1 cellular context compared by ENCODE assay signal in the genomic region with DNA sequence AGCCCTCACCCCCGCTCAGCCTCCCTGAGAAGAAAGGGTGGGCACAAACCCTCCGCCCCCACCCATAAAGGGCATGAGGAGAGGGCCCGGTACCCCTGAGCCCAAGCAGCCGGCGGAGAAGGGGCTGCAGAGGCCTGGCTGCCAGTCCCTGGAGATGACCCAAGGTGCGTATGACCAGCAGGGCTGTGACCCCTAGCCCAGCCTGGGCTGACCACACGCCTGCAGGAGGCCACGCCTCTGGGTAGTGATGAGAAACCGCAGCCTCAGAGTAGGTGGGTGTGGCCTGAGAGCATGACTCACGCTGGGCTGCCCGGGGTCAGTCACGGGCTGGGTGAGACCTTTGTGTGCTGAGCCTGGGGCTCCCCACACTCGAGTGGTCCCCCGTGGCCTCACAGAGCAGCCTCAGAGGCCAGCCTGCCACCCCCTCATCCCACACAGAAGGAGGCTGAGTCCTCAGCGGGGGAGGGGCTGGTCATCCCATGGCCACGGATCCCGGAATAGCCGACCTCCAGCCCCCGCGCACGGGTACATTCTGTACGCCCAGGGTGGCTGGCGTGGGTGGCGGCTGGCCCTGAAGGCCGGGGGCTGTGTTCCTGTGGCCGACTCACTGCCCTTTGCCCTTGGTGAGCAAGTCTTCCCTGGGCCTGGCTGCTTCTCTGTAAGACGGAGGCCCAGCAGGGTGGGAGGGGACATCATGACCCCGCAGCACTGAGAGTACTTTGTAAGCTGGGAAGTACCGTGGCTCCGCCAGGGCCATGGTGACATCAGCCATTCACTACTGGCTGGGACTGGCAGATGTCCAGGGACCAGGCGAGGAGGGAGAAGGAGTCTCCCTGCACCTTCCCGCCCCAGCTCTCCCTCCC.
TF ChIP-seq lines count a peak whose summit lies in the region.

No MANE protein-coding gene starts in this region.

TF ChIP-seq in HepG2, 621 proteins besides CTCF, POLR2A, EP300 and RAD21 (continued from another document and continues in another):
- TF ChIP-seq TFAP4 (IDR thresholded peaks at IDR 0.05; ENCODE audit: borderline replicate concordance, low read depth) = peak; percentile 61; the same call in 1 of the 2 replicates
- TF ChIP-seq ZNF839 (CRISPR knock-in tag; IDR thresholded peaks at IDR 0.05; ENCODE audit: borderline replicate concordance) = no peak; the same call in 1 of the 2 replicates
- TF ChIP-seq ZNF430 (CRISPR knock-in tag; IDR thresholded peaks at IDR 0.05) = peak; percentile 97; the same call in 1 of the 2 replicates
- TF ChIP-seq SRSF1 (optimal IDR thresholded peaks at IDR 0.05; ENCODE audit: low read depth, low read length) = no peak
- TF ChIP-seq, protein P1, sequence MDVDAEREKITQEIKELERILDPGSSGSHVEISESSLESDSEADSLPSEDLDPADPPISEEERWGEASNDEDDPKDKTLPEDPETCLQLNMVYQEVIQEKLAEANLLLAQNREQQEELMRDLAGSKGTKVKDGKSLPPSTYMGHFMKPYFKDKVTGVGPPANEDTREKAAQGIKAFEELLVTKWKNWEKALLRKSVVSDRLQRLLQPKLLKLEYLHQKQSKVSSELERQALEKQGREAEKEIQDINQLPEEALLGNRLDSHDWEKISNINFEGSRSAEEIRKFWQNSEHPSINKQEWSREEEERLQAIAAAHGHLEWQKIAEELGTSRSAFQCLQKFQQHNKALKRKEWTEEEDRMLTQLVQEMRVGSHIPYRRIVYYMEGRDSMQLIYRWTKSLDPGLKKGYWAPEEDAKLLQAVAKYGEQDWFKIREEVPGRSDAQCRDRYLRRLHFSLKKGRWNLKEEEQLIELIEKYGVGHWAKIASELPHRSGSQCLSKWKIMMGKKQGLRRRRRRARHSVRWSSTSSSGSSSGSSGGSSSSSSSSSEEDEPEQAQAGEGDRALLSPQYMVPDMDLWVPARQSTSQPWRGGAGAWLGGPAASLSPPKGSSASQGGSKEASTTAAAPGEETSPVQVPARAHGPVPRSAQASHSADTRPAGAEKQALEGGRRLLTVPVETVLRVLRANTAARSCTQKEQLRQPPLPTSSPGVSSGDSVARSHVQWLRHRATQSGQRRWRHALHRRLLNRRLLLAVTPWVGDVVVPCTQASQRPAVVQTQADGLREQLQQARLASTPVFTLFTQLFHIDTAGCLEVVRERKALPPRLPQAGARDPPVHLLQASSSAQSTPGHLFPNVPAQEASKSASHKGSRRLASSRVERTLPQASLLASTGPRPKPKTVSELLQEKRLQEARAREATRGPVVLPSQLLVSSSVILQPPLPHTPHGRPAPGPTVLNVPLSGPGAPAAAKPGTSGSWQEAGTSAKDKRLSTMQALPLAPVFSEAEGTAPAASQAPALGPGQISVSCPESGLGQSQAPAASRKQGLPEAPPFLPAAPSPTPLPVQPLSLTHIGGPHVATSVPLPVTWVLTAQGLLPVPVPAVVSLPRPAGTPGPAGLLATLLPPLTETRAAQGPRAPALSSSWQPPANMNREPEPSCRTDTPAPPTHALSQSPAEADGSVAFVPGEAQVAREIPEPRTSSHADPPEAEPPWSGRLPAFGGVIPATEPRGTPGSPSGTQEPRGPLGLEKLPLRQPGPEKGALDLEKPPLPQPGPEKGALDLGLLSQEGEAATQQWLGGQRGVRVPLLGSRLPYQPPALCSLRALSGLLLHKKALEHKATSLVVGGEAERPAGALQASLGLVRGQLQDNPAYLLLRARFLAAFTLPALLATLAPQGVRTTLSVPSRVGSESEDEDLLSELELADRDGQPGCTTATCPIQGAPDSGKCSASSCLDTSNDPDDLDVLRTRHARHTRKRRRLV (CRISPR knock-in tag; IDR thresholded peaks at IDR 0.05) = no peak
- TF ChIP-seq ZSCAN31 (CRISPR knock-in tag; IDR thresholded peaks at IDR 0.05; ENCODE audit: low read depth) = no peak
- TF ChIP-seq ZNF605 (CRISPR knock-in tag; IDR thresholded peaks at IDR 0.05) = peak; percentile 95
- TF ChIP-seq, protein P2, sequence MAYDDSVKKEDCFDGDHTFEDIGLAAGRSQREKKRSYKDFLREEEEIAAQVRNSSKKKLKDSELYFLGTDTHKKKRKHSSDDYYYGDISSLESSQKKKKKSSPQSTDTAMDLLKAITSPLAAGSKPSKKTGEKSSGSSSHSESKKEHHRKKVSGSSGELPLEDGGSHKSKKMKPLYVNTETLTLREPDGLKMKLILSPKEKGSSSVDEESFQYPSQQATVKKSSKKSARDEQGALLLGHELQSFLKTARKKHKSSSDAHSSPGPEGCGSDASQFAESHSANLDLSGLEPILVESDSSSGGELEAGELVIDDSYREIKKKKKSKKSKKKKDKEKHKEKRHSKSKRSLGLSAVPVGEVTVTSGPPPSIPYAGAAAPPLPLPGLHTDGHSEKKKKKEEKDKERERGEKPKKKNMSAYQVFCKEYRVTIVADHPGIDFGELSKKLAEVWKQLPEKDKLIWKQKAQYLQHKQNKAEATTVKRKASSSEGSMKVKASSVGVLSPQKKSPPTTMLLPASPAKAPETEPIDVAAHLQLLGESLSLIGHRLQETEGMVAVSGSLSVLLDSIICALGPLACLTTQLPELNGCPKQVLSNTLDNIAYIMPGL (CRISPR knock-in tag; IDR thresholded peaks at IDR 0.05; ENCODE audit: borderline replicate concordance in 1 of 2, low read depth in 1 of 2) = peak; percentile 57 to 58; a peak in 3 of 4 replicates
- no peak for TF ChIP-seq SNAPC5 (CRISPR knock-in tag; IDR thresholded peaks at IDR 0.05; ENCODE audit: borderline replicate concordance)
- TF ChIP-seq ZNF30 (CRISPR knock-in tag; IDR thresholded peaks at IDR 0.05) = no peak
- TF ChIP-seq ATF3 (CRISPR knock-in tag; IDR thresholded peaks at IDR 0.05) = peak; percentile 96
- peak; percentile 86 for TF ChIP-seq TAF1 (CRISPR knock-in tag; IDR thresholded peaks at IDR 0.05)
- no peak for TF ChIP-seq ZSCAN20 (CRISPR knock-in tag; IDR thresholded peaks at IDR 0.05; ENCODE audit: borderline replicate concordance)
- TF ChIP-seq MZF1 (CRISPR knock-in tag; IDR thresholded peaks at IDR 0.05; ENCODE audit: borderline replicate concordance) = no peak
- no peak for TF ChIP-seq GABPA (IDR thresholded peaks at IDR 0.05; ENCODE audit: low read depth, low read length)
- TF ChIP-seq GABPA (CRISPR knock-in tag; IDR thresholded peaks at IDR 0.05; ENCODE audit: low read depth) = no peak
- no peak for TF ChIP-seq ZNF367 (CRISPR knock-in tag; IDR thresholded peaks at IDR 0.05; ENCODE audit: borderline replicate concordance)
- no peak for TF ChIP-seq ZNF564 (CRISPR knock-in tag; IDR thresholded peaks at IDR 0.05)
- no peak for TF ChIP-seq CEBPZ (IDR thresholded peaks at IDR 0.05; ENCODE audit: low read length)
- peak; percentile 92; the same call in 1 of the 2 replicates for TF ChIP-seq ZNF598 (CRISPR knock-in tag; IDR thresholded peaks at IDR 0.05; ENCODE audit: borderline replicate concordance)
- TF ChIP-seq ARNT (IDR thresholded peaks at IDR 0.05) = no peak
- no peak for TF ChIP-seq PLRG1 (conservative IDR thresholded peaks at IDR 0.05)
- TF ChIP-seq U2AF1 (optimal IDR thresholded peaks at IDR 0.05; ENCODE audit: low read depth, low read length) = peak; percentile 52
- TF ChIP-seq, protein P3, sequence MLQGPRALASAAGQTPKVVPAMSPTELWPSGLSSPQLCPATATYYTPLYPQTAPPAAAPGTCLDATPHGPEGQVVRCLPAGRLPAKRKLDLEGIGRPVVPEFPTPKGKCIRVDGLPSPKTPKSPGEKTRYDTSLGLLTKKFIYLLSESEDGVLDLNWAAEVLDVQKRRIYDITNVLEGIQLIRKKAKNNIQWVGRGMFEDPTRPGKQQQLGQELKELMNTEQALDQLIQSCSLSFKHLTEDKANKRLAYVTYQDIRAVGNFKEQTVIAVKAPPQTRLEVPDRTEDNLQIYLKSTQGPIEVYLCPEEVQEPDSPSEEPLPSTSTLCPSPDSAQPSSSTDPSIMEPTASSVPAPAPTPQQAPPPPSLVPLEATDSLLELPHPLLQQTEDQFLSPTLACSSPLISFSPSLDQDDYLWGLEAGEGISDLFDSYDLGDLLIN (CRISPR knock-in tag; IDR thresholded peaks at IDR 0.05; ENCODE audit: borderline replicate concordance) = no peak; the same call in 1 of the 2 replicates
- TF ChIP-seq EED (CRISPR knock-in tag; IDR thresholded peaks at IDR 0.05) = 0 out of 2 replicates have a peak, but pooled peaks have one; percentile 15
- no peak for TF ChIP-seq ZNF629 (CRISPR knock-in tag; conservative IDR thresholded peaks at IDR 0.05)
- 0 out of 2 replicates have a peak, but pooled peaks have one; percentile 55 for TF ChIP-seq ZNF567 (CRISPR knock-in tag; IDR thresholded peaks at IDR 0.05; ENCODE audit: borderline replicate concordance)
- TF ChIP-seq ISX (CRISPR knock-in tag; conservative IDR thresholded peaks at IDR 0.05) = no peak
- TF ChIP-seq SMAD9 (CRISPR knock-in tag; IDR thresholded peaks at IDR 0.05) = no peak
- no peak for TF ChIP-seq TOE1 (CRISPR knock-in tag; IDR thresholded peaks at IDR 0.05)
- TF ChIP-seq SMC3 (IDR thresholded peaks at IDR 0.05; ENCODE audit: low read length) = no peak; the same call in 1 of the 2 replicates
- TF ChIP-seq, protein P4, sequence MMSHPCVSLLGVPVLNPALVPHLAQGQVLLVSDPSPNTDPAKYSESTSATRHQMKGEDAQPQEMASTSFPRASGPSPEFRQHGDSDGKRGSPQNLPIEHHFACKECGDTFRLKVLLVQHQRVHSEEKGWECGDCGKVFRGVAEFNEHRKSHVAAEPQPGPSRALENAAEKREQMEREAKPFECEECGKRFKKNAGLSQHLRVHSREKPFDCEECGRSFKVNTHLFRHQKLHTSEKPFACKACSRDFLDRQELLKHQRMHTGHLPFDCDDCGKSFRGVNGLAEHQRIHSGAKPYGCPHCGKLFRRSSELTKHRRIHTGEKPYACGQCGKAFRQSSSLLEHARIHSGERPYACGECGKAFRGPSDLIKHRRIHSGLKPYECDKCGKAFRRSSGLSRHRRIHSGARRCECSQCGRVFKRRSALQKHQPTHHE (CRISPR knock-in tag; IDR thresholded peaks at IDR 0.05; ENCODE audit: borderline replicate concordance) = no peak; the same call in 1 of the 2 replicates
- peak; percentile 89; the same call in 1 of the 2 replicates for TF ChIP-seq POLR2AphosphoS2 (IDR thresholded peaks at IDR 0.05; ENCODE audit: low read depth, low read length)
- TF ChIP-seq SRF (IDR thresholded peaks at IDR 0.05; ENCODE audit: low read depth, low read length) = no peak
- peak; percentile 98 for TF ChIP-seq JUND (CRISPR knock-in tag; IDR thresholded peaks at IDR 0.05)
- TF ChIP-seq SETDB1 (CRISPR knock-in tag; IDR thresholded peaks at IDR 0.05; ENCODE audit: borderline replicate concordance) = no peak
- peak; percentile 91 for TF ChIP-seq SALL1 (CRISPR knock-in tag; IDR thresholded peaks at IDR 0.05)
- TF ChIP-seq ZNF781 (CRISPR knock-in tag; IDR thresholded peaks at IDR 0.05; ENCODE audit: borderline replicate concordance, not compliant biosample characterization) = peak; percentile 79
- no peak for TF ChIP-seq ZNF44 (CRISPR knock-in tag; IDR thresholded peaks at IDR 0.05)
- TF ChIP-seq ZNF138 (CRISPR knock-in tag; IDR thresholded peaks at IDR 0.05; ENCODE audit: low read depth) = no peak
- no peak for TF ChIP-seq ZNF251 (CRISPR knock-in tag; IDR thresholded peaks at IDR 0.05)
- TF ChIP-seq NR2F2 (IDR thresholded peaks at IDR 0.05; ENCODE audit: borderline replicate concordance, low read depth) = peak; percentile 75; the same call in 1 of the 2 replicates
- TF ChIP-seq ZBTB37 (CRISPR knock-in tag; IDR thresholded peaks at IDR 0.05) = no peak
- TF ChIP-seq FOSL2 (CRISPR knock-in tag; IDR thresholded peaks at IDR 0.05) = peak; percentile 99
- TF ChIP-seq ZNF230 (CRISPR knock-in tag; IDR thresholded peaks at IDR 0.05) = no peak
- TF ChIP-seq PHF20 (CRISPR knock-in tag; IDR thresholded peaks at IDR 0.05) = peak; percentile 58; the same call in 1 of the 2 replicates
- TF ChIP-seq TBP (CRISPR knock-in tag; IDR thresholded peaks at IDR 0.05) = no peak
- no peak; the same call in 1 of the 2 replicates for TF ChIP-seq ETV6 (CRISPR knock-in tag; conservative IDR thresholded peaks at IDR 0.05)
